In the genomic region with DNA sequence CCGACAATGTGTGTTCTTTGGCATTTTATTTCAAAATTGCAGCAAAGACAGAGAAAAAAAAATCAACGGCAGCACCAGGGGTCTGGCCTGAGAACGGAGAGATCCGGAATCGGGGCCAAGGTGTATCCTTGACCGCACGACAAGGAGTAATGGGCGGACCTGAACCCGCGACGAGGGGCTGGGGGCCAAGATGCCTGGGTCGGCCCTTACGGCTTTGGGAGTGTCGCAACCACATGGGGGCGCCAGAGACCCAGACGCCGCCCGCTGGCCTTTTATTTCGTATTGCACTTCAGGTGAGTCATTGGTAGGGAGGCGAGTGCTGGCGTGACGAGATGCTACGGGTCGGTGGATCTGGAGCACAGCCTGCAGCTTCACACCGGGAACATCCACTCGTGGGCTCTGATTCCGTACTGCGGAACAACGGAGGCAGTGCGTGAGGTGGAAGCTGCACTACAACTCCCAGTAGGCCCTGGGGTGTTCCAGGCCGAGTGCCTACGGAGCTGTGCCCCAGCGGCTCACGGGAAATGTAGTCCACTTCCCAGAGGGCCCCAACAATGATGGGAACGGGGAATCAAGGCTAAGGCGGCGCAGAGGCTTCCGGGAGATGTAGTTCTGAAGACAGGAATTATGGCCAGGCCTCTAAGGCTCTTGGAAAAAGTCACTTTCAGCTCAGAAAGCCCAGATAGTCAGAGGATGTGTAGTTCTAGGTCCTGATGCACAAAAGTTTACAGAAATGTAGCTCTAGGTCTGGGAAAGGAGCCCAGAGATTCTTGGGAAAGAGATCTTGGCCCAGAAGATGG, we compare ENCODE assay signal across 8 cellular contexts. TPM values are rescaled to one million over a fixed set of nuclear protein-coding genes. Genes with fewer than 3 reads are reported as not detected.
DNase-seq lines count a peak whose midpoint lies in the region; ATAC-seq and TF ChIP-seq lines count a peak whose summit lies in the region.

No MANE protein-coding gene starts in this region.

- H3K9ac ChIP-seq in NT2/D1 (ENCODE audit: insufficient read length, low read depth) (peak overlapping the region; percentile 67), endodermal cell (ENCODE audit: extremely low read depth, low read length, poor library complexity, severe bottlenecking) (peak overlapping the region; percentile 50)

- no peaks in the 10 kb centered on the region for H3K36me3 Mint-ChIP-seq in CD4-positive, alpha-beta T cell (ENCODE audit: low read depth)
- peaks cover 7% of the 10 kb centered on the region for H3K36me3 Mint-ChIP-seq in endodermal cell (ENCODE audit: low read depth)

- H3K27me3 Mint-ChIP-seq in CD4-positive, alpha-beta T cell, result no peaks in the 10 kb centered on the region
- no peaks in the 10 kb centered on the region for H3K27me3 Mint-ChIP-seq in endodermal cell (ENCODE audit: insufficient read depth)

- H3K4me1 ChIP-seq in NT2/D1 (ENCODE audit: insufficient read depth, insufficient read length) (peaks cover 5% of the 10 kb centered on the region), endodermal cell (ENCODE audit: control insufficient read depth, insufficient read depth, low read length) (peaks cover 4% of the 10 kb centered on the region)

- H3K27me3 ChIP-seq in CD4-positive, alpha-beta T cell (ENCODE audit: control insufficient read depth, insufficient read depth, low read length), result no peaks in the 10 kb centered on the region
- no peaks in the 10 kb centered on the region for H3K27me3 ChIP-seq in NT2/D1 (ENCODE audit: insufficient read depth, insufficient read length)
- no peaks in the 10 kb centered on the region for H3K27me3 ChIP-seq in endodermal cell (ENCODE audit: control insufficient read depth, insufficient read depth, low read length, poor library complexity, severe bottlenecking)

- H3K9me3 ChIP-seq in CD4-positive, alpha-beta T cell (ENCODE audit: control insufficient read depth, low read length), result no peaks in the 10 kb centered on the region
- H3K9me3 ChIP-seq in NT2/D1 (ENCODE audit: insufficient read depth, low read length), result no peaks in the 10 kb centered on the region
- H3K9me3 ChIP-seq in endodermal cell (ENCODE audit: control insufficient read depth, low read length), result no peaks in the 10 kb centered on the region

- POLR2A ChIA-PET in CD4-positive, alpha-beta T cell (lab: Charles Lee), result interaction anchor here (0.5 to 2.2 kb wide), 18 partner anchors 12 to 312 kb away, joined by 3 to 17 read pairs (median 4); a partner anchor contains a TSS

- no peak overlapping the region for H3K27ac ChIP-seq in CD4-positive, alpha-beta T cell (ENCODE audit: low read depth, low read length)
- peak overlapping the region; percentile 60 for H3K27ac ChIP-seq in endodermal cell (ENCODE audit: low read depth, low read length)

- ATAC-seq in CD4-positive, alpha-beta T cell (ENCODE audit: poor library complexity), result peak; percentile 97
- ATAC-seq in GM19468 (IDR thresholded peaks at IDR 0.05; ENCODE audit: extremely low read depth, unreplicated experiment), result peak; percentile 46

- H3K4me3 Mint-ChIP-seq in CD4-positive, alpha-beta T cell, result peak overlapping the region; percentile 96
- H3K4me3 Mint-ChIP-seq in endodermal cell, result peak overlapping the region; percentile 79

- peak; percentile 99 for TF ChIP-seq CTCF in CD4-positive, alpha-beta T cell (IDR thresholded peaks at IDR 0.05)
- TF ChIP-seq CTCF in endodermal cell (conservative IDR thresholded peaks at IDR 0.05), result peak; percentile 99

- CTCF ChIA-PET in CD4-positive, alpha-beta T cell (lab: Charles Lee), result interaction anchor here (0.7 to 2.5 kb wide), 19 partner anchors 12 to 922 kb away, joined by 3 to 33 read pairs (median 5); a partner anchor contains a TSS

- peak overlapping the region; percentile 90 for H3K27ac Mint-ChIP-seq in CD4-positive, alpha-beta T cell
- peak overlapping the region; percentile 99 for H3K27ac Mint-ChIP-seq in endodermal cell

- intact Hi-C loops in CD4-positive, alpha-beta T cell (cut with DNase I, micrococcal nuclease), result loop anchor here (1.0 to 2.0 kb wide), 4 partner anchors 40 to 176 kb away; a partner anchor contains a TSS

- H3K36me3 ChIP-seq in NT2/D1 (ENCODE audit: insufficient read depth, insufficient read length, low read length), result no peaks in the 10 kb centered on the region
- H3K36me3 ChIP-seq in endodermal cell (ENCODE audit: control insufficient read depth, insufficient read depth, low read length), result no peaks in the 10 kb centered on the region

- H3K4me1 Mint-ChIP-seq in CD4-positive, alpha-beta T cell (ENCODE audit: low read depth), result peaks cover 10% of the 10 kb centered on the region
- peaks cover 7% of the 10 kb centered on the region for H3K4me1 Mint-ChIP-seq in endodermal cell

- H3K4me3 ChIP-seq in NT2/D1 (ENCODE audit: insufficient read length, low read depth) (peak overlapping the region; percentile 63), endodermal cell (ENCODE audit: low read length) (peak overlapping the region; percentile 80)

- DNase-seq in CD4-positive, alpha-beta T cell, result peak; percentile 72 to 85 (median 76)
- DNase-seq in HT-29 (ENCODE audit: low spot score) (peak; percentile 99), NT2/D1 (ENCODE audit: low read depth, low spot score) (peak; percentile 83), endodermal cell (peak; percentile 97), mesenteric fat pad (ENCODE audit: low spot score) (peak; percentile 94)
- DNase-seq in activated CD8-positive, alpha-beta memory T cell treated with anti-CD3 and anti-CD28 coated beads, Interleukin-2, amount 50 U/mL, for 1 hour (ENCODE audit: extremely low read depth), result peak; percentile 57
- DNase-seq in stimulated activated CD8-positive, alpha-beta memory T cell treated with anti-CD3 and anti-CD28 coated beads, Interleukin-12 subunit alpha, Interleukin-12 subunit beta, amount 100 ng/mL, for 4 hours (ENCODE audit: low read depth), result peak; percentile 67

- WGBS in endodermal cell (ENCODE audit: insufficient coverage in 1 of 2, insufficient read length in 1 of 2), 2 experiments, result 4 to 5% methylated on average over 22 to 38 of the region's 38 CpGs

- no peaks in the 10 kb centered on the region for H3K9me3 Mint-ChIP-seq in CD4-positive, alpha-beta T cell
- H3K9me3 Mint-ChIP-seq in endodermal cell, result no peaks in the 10 kb centered on the region

RNA-seq across cellular contexts. Expression of a gene that starts 15.6 kb away (rescaled TPM):
- total RNA-seq in CD4-positive, alpha-beta T cell, result 10 to 100 TPM; 10.5 to 11.0 TPM
- total RNA-seq in HT-29 (2014; rRNA removed; shearing (Covaris generic)), result 62.8 and 65.7 TPM in 2 replicates
- 100 to 1,000 TPM in 1 of 2 donors, 10 to 100 TPM in 1; 84.8 to 101 TPM for total RNA-seq in endodermal cell
- 38.8 TPM for polyA plus RNA-seq in endodermal cell (2013, experiment 1 of 2)
- 42.3 TPM for polyA plus RNA-seq in endodermal cell (2013, experiment 2 of 2)
- total RNA-seq in mesenteric fat pad, result 20.3 TPM

RNA-seq across cellular contexts. Expression of a gene that starts 39.9 kb away (rescaled TPM):
- total RNA-seq in CD4-positive, alpha-beta T cell, result not detected
- not detected in 2 replicates for total RNA-seq in HT-29 (2014; rRNA removed; shearing (Covaris generic))
- total RNA-seq in endodermal cell (not detected), mesenteric fat pad (not detected)
- not detected for polyA plus RNA-seq in endodermal cell (2013, experiment 1 of 2)
- not detected for polyA plus RNA-seq in endodermal cell (2013, experiment 2 of 2)

RNA-seq across cellular contexts. Expression of a gene that starts 41.0 kb away (rescaled TPM):
- 1 to 10 TPM in 1 of 2 experiments, under 1 TPM in 1; 0.93 to 1.3 TPM for total RNA-seq in CD4-positive, alpha-beta T cell
- total RNA-seq in HT-29 (2014; rRNA removed; shearing (Covaris generic)), result not detected in 2 replicates
- 10 to 100 TPM; 43.0 to 81.0 TPM for total RNA-seq in endodermal cell
- 20.0 TPM for polyA plus RNA-seq in endodermal cell (2013, experiment 1 of 2)
- polyA plus RNA-seq in endodermal cell (2013, experiment 2 of 2), result 19.0 TPM
- total RNA-seq in mesenteric fat pad, result 9.4 TPM

RNA-seq across cellular contexts. Expression of a gene that starts 42.8 kb away (rescaled TPM):
- not detected for total RNA-seq in CD4-positive, alpha-beta T cell
- 4.6 and 6.3 TPM in 2 replicates for total RNA-seq in HT-29 (2014; rRNA removed; shearing (Covaris generic))
- total RNA-seq in endodermal cell (1 to 10 TPM; 5.4 to 6.3 TPM), mesenteric fat pad (5.7 TPM)
- polyA plus RNA-seq in endodermal cell (2013, experiment 1 of 2), result 0.93 TPM
- 0.46 TPM for polyA plus RNA-seq in endodermal cell (2013, experiment 2 of 2)

RNA-seq across cellular contexts. Expression of a gene that starts 48.5 kb away (rescaled TPM):
- not detected for total RNA-seq in CD4-positive, alpha-beta T cell
- total RNA-seq in HT-29 (2014; rRNA removed; shearing (Covaris generic)), result 0.05 and 0.58 TPM in 2 replicates
- total RNA-seq in endodermal cell (under 1 TPM; 0.22 to 0.80 TPM), mesenteric fat pad (2.0 TPM)
- polyA plus RNA-seq in endodermal cell (2013, experiment 1 of 2), result 0.21 TPM
- not detected for polyA plus RNA-seq in endodermal cell (2013, experiment 2 of 2)
